ENCODE assay signal across 1 cellular context in the genomic region with DNA sequence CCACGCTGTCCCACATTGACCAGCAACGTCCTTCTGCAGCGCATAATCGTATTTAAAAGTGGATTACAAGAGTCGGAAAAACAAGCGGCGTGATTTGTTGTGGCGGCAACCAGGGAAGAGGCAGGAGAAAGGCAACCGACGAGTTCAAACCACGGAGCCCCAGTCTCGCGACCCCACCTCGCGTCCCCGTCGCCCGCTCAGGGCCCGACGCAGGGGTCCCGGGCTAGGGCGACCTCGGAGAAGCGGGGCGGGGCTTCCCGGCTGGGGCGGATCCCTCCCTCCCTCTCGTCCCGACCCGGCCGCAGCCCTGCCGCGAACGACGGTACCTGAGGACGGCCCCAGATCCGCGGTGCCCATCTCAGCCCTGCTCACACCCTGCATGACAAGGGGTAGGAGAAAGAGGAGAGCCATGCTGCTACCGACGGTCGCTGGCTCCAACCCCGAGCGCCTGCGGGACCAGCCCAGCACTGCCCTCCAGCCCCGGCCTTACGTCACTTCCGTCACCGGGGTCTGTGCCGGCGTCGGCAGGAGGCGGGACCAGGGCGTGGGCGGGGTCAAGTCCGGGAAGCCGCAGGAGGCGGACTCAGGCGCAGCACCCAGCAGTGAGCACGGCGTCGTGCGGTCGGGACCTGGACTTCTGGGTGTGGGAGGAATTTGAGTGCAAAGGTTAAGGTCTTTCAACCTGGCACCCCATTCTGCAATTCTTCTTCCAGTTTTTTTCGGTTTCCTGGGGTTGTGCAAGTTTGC.
TF ChIP-seq lines count a peak whose summit lies in the region.

A gene (minus strand): TSS at position 469 of the 747 bp plus-strand sequence. CDS start 58 bp downstream, at position 411.

TF ChIP-seq in K562, 482 proteins besides CTCF, POLR2A, EP300 and RAD21 (continued from another document and continues in another):
- TF ChIP-seq, protein P1, sequence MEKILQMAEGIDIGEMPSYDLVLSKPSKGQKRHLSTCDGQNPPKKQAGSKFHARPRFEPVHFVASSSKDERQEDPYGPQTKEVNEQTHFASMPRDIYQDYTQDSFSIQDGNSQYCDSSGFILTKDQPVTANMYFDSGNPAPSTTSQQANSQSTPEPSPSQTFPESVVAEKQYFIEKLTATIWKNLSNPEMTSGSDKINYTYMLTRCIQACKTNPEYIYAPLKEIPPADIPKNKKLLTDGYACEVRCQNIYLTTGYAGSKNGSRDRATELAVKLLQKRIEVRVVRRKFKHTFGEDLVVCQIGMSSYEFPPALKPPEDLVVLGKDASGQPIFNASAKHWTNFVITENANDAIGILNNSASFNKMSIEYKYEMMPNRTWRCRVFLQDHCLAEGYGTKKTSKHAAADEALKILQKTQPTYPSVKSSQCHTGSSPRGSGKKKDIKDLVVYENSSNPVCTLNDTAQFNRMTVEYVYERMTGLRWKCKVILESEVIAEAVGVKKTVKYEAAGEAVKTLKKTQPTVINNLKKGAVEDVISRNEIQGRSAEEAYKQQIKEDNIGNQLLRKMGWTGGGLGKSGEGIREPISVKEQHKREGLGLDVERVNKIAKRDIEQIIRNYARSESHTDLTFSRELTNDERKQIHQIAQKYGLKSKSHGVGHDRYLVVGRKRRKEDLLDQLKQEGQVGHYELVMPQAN (IDR thresholded peaks at IDR 0.05; ENCODE audit: borderline replicate concordance), result 0 out of 2 replicates have a peak, but pooled peaks have one; percentile 16
- TF ChIP-seq HOXB6 (CRISPR knock-in tag; IDR thresholded peaks at IDR 0.05; ENCODE audit: borderline replicate concordance), result no peak
- TF ChIP-seq, protein P2, sequence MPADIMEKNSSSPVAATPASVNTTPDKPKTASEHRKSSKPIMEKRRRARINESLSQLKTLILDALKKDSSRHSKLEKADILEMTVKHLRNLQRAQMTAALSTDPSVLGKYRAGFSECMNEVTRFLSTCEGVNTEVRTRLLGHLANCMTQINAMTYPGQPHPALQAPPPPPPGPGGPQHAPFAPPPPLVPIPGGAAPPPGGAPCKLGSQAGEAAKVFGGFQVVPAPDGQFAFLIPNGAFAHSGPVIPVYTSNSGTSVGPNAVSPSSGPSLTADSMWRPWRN (IDR thresholded peaks at IDR 0.05; ENCODE audit: low read depth), result 0 out of 2 replicates have a peak, but pooled peaks have one; percentile 37
- TF ChIP-seq HIVEP1 (CRISPR knock-in tag; IDR thresholded peaks at IDR 0.05), result peak; percentile 68; the same call in 1 of the 2 replicates
- peak; percentile 62 for TF ChIP-seq SMAD4 (CRISPR knock-in tag; conservative IDR thresholded peaks at IDR 0.05)
- TF ChIP-seq JUN (IDR thresholded peaks at IDR 0.05; ENCODE audit: borderline replicate concordance, low read depth, low read length), result peak; percentile 41; the same call in 1 of the 2 replicates
- 0 out of 2 replicates have a peak, but pooled peaks have one; percentile 20 for TF ChIP-seq JUN (CRISPR knock-in tag; IDR thresholded peaks at IDR 0.05; ENCODE audit: borderline replicate concordance)
- TF ChIP-seq ZBED1 (IDR thresholded peaks at IDR 0.05), result peak; percentile 68; the same call in 1 of the 2 replicates
- TF ChIP-seq, protein P3, sequence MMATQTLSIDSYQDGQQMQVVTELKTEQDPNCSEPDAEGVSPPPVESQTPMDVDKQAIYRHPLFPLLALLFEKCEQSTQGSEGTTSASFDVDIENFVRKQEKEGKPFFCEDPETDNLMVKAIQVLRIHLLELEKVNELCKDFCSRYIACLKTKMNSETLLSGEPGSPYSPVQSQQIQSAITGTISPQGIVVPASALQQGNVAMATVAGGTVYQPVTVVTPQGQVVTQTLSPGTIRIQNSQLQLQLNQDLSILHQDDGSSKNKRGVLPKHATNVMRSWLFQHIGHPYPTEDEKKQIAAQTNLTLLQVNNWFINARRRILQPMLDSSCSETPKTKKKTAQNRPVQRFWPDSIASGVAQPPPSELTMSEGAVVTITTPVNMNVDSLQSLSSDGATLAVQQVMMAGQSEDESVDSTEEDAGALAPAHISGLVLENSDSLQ (IDR thresholded peaks at IDR 0.05), result peak; percentile 47
- peak; percentile 85 for TF ChIP-seq POLR2B (IDR thresholded peaks at IDR 0.05; ENCODE audit: low read depth, partially characterized antibody)
- TF ChIP-seq ETV1 (tag; conservative IDR thresholded peaks at IDR 0.05; ENCODE audit: low read depth), result peak; percentile 64; the same call in 1 of the 2 replicates
- 0 out of 2 replicates have a peak, but pooled peaks have one; percentile 73 for TF ChIP-seq FOXK1 (CRISPR knock-in tag; IDR thresholded peaks at IDR 0.05; ENCODE audit: borderline replicate concordance)
- no peak for TF ChIP-seq STAT5B (CRISPR knock-in tag; IDR thresholded peaks at IDR 0.05)
- no peak for TF ChIP-seq MTA2 (IDR thresholded peaks at IDR 0.05; ENCODE audit: low read depth)
- TF ChIP-seq, protein P4, sequence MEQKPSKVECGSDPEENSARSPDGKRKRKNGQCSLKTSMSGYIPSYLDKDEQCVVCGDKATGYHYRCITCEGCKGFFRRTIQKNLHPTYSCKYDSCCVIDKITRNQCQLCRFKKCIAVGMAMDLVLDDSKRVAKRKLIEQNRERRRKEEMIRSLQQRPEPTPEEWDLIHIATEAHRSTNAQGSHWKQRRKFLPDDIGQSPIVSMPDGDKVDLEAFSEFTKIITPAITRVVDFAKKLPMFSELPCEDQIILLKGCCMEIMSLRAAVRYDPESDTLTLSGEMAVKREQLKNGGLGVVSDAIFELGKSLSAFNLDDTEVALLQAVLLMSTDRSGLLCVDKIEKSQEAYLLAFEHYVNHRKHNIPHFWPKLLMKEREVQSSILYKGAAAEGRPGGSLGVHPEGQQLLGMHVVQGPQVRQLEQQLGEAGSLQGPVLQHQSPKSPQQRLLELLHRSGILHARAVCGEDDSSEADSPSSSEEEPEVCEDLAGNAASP (IDR thresholded peaks at IDR 0.05), result no peak
- TF ChIP-seq, protein P5, sequence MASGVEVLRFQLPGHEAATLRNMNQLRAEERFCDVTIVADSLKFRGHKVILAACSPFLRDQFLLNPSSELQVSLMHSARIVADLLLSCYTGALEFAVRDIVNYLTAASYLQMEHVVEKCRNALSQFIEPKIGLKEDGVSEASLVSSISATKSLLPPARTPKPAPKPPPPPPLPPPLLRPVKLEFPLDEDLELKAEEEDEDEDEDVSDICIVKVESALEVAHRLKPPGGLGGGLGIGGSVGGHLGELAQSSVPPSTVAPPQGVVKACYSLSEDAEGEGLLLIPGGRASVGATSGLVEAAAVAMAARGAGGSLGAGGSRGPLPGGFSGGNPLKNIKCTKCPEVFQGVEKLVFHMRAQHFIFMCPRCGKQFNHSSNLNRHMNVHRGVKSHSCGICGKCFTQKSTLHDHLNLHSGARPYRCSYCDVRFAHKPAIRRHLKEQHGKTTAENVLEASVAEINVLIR (CRISPR knock-in tag; IDR thresholded peaks at IDR 0.05), result peak; percentile 92
- 0 out of 2 replicates have a peak, but pooled peaks have one; percentile 24 for TF ChIP-seq SAFB (IDR thresholded peaks at IDR 0.05; ENCODE audit: borderline replicate concordance, low read depth, low read length)
- no peak for TF ChIP-seq YBX1 (IDR thresholded peaks at IDR 0.05)
- no peak for TF ChIP-seq TFAM (CRISPR knock-in tag; conservative IDR thresholded peaks at IDR 0.05)
- TF ChIP-seq SP1 (CRISPR knock-in tag; IDR thresholded peaks at IDR 0.05), result peak; percentile 95
- no peak for TF ChIP-seq TAF9B (IDR thresholded peaks at IDR 0.05; ENCODE audit: partially characterized antibody)
- TF ChIP-seq NFYB (IDR thresholded peaks at IDR 0.05; ENCODE audit: extremely low read depth, insufficient read length), result no peak
- peak; percentile 74; the same call in 1 of the 2 replicates for TF ChIP-seq MTA3 (IDR thresholded peaks at IDR 0.05; ENCODE audit: borderline replicate concordance)
- TF ChIP-seq, protein P6, sequence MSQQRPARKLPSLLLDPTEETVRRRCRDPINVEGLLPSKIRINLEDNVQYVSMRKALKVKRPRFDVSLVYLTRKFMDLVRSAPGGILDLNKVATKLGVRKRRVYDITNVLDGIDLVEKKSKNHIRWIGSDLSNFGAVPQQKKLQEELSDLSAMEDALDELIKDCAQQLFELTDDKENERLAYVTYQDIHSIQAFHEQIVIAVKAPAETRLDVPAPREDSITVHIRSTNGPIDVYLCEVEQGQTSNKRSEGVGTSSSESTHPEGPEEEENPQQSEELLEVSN (IDR thresholded peaks at IDR 0.05; ENCODE audit: borderline replicate concordance in 1 of 2, extremely low read depth in 1 of 2, insufficient read depth in 1 of 2, insufficient read length in 1 of 2, low read depth in 1 of 2, low read length in 1 of 2, poor library complexity in 1 of 2, severe bottlenecking in 1 of 2), result peak; percentile 71 to 78
- TF ChIP-seq FUS (optimal IDR thresholded peaks at IDR 0.05; ENCODE audit: low read depth, low read length), result no peak
- no peak for TF ChIP-seq ZNF507 (tag; conservative IDR thresholded peaks at IDR 0.05)
- TF ChIP-seq KDM5B (IDR thresholded peaks at IDR 0.05; ENCODE audit: insufficient replicate concordance, low read depth, low read length), result peak; percentile 82
- no peak for TF ChIP-seq CHCHD3 (CRISPR knock-in tag; IDR thresholded peaks at IDR 0.05)
- 0 out of 2 replicates have a peak, but pooled peaks have one; percentile 6 for TF ChIP-seq OTX1 (CRISPR knock-in tag; IDR thresholded peaks at IDR 0.05)
- TF ChIP-seq ZNF212 (CRISPR knock-in tag; IDR thresholded peaks at IDR 0.05), result peak; percentile 13; the same call in 1 of the 2 replicates
- peak; percentile 74 for TF ChIP-seq ZNF766 (CRISPR knock-in tag; conservative IDR thresholded peaks at IDR 0.05)
- TF ChIP-seq NRF1 (conservative IDR thresholded peaks at IDR 0.05 in 1 of 2, IDR thresholded peaks at IDR 0.05 in 1 of 2), result peak; percentile 87 to 89
- TF ChIP-seq NR2C2 (CRISPR knock-in tag; IDR thresholded peaks at IDR 0.05), result peak; percentile 70
- TF ChIP-seq NR2C2 (tag; IDR thresholded peaks at IDR 0.05), result peak; percentile 97
- TF ChIP-seq SP2 (IDR thresholded peaks at IDR 0.05; ENCODE audit: extremely low read depth, low read depth, low read length, poor library complexity, severe bottlenecking), result no peak
- TF ChIP-seq NFIC (IDR thresholded peaks at IDR 0.05), result peak; percentile 44
- peak; percentile 61 to 73; a peak in 2 of 4 replicates for TF ChIP-seq MAZ (CRISPR knock-in tag; conservative IDR thresholded peaks at IDR 0.05 in 1 of 2, IDR thresholded peaks at IDR 0.05 in 1 of 2)
- peak; percentile 29 for TF ChIP-seq MEIS2 (IDR thresholded peaks at IDR 0.05; ENCODE audit: partially characterized antibody)
- no peak for TF ChIP-seq NFXL1 (CRISPR knock-in tag; IDR thresholded peaks at IDR 0.05)
- TF ChIP-seq RNF2 (IDR thresholded peaks at IDR 0.05), result peak; percentile 76; the same call in 1 of the 2 replicates
- no peak for TF ChIP-seq FOXM1 (IDR thresholded peaks at IDR 0.05; ENCODE audit: low read depth)
- no peak for TF ChIP-seq FOXM1 (CRISPR knock-in tag; IDR thresholded peaks at IDR 0.05; ENCODE audit: low read depth)
- peak; percentile 91 for TF ChIP-seq L3MBTL2 (IDR thresholded peaks at IDR 0.05)
- no peak for TF ChIP-seq SREBF2 (CRISPR knock-in tag; IDR thresholded peaks at IDR 0.05)
- TF ChIP-seq, protein P7, sequence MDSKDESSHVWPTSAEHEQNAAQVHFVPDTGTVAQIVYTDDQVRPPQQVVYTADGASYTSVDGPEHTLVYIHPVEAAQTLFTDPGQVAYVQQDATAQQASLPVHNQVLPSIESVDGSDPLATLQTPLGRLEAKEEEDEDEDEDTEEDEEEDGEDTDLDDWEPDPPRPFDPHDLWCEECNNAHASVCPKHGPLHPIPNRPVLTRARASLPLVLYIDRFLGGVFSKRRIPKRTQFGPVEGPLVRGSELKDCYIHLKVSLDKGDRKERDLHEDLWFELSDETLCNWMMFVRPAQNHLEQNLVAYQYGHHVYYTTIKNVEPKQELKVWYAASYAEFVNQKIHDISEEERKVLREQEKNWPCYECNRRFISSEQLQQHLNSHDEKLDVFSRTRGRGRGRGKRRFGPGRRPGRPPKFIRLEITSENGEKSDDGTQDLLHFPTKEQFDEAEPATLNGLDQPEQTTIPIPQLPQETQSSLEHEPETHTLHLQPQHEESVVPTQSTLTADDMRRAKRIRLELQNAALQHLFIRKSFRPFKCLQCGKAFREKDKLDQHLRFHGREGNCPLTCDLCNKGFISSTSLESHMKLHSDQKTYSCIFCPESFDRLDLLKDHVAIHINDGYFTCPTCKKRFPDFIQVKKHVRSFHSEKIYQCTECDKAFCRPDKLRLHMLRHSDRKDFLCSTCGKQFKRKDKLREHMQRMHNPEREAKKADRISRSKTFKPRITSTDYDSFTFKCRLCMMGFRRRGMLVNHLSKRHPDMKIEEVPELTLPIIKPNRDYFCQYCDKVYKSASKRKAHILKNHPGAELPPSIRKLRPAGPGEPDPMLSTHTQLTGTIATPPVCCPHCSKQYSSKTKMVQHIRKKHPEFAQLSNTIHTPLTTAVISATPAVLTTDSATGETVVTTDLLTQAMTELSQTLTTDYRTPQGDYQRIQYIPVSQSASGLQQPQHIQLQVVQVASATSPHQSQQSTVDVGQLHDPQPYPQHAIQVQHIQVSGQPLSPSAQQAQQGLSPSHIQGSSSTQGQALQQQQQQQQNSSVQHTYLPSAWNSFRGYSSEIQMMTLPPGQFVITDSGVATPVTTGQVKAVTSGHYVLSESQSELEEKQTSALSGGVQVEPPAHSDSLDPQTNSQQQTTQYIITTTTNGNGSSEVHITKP (IDR thresholded peaks at IDR 0.05; ENCODE audit: partially characterized antibody), result peak; percentile 26
- TF ChIP-seq TEAD1 (CRISPR knock-in tag; IDR thresholded peaks at IDR 0.05), result peak in 1 of 2 experiments; percentile 45; a peak in 2 of 4 replicates
- 0 out of 2 replicates have a peak, but pooled peaks have one; percentile 1 for TF ChIP-seq CBFA2T3 (IDR thresholded peaks at IDR 0.05)
